In genomic region chrX:24918715-24919114, GRCh38 we compare ENCODE assay signal across 19 cellular contexts.
A peak's percentile ranks its signal among the peaks of the same experiment; 100 is the strongest.
DNase-seq lines count a peak whose midpoint lies in the region; TF ChIP-seq lines count a peak whose summit lies in the region.
"Had no signal": no experiment of that assay in that cellular context is flagged by ENCODE, and none has a peak within 500 bp of the region (broad histone marks: within the 10 kb centered on the region; RNA-seq: fewer than 3 reads in every experiment).

No MANE protein-coding gene starts in this region.

- H3K27ac Mint-ChIP-seq in endodermal cell (peak overlapping the region; percentile 62), progenitor cell of endocrine pancreas (no peak overlapping the region)
- no peak overlapping the region for H3K27ac Mint-ChIP-seq in activated T-cell treated with anti-CD3 and anti-CD28 coated beads, Interleukin-2, amount 50 U/mL, for 24 hours
- H3K27ac Mint-ChIP-seq: CD4-positive, alpha-beta T cell had no signal

- H3K9me3 Mint-ChIP-seq in endodermal cell, result no peaks in the 10 kb centered on the region
- H3K9me3 Mint-ChIP-seq in activated T-cell treated with anti-CD3 and anti-CD28 coated beads, Interleukin-2, amount 50 U/mL, for 24 hours, result no peaks in the 10 kb centered on the region
- no peaks in the 10 kb centered on the region for H3K9me3 Mint-ChIP-seq in progenitor cell of endocrine pancreas (ENCODE audit: low read depth)
- H3K9me3 Mint-ChIP-seq: CD4-positive, alpha-beta T cell had no signal

- H3K4me2 ChIP-seq in mesendoderm (ENCODE audit: low read length), result no peak overlapping the region
- H3K4me2 ChIP-seq: A549 had no signal

- H4K8ac ChIP-seq in mesendoderm (ENCODE audit: low read depth, low read length), result no peak overlapping the region

- no peaks in the 10 kb centered on the region for H3K36me3 Mint-ChIP-seq in endodermal cell (ENCODE audit: low read depth)
- peaks cover 31% of the 10 kb centered on the region for H3K36me3 Mint-ChIP-seq in activated T-cell treated with anti-CD3 and anti-CD28 coated beads, Interleukin-2, amount 50 U/mL, for 24 hours (ENCODE audit: low read depth)
- H3K36me3 Mint-ChIP-seq in progenitor cell of endocrine pancreas (ENCODE audit: insufficient read depth), result peaks cover 1% of the 10 kb centered on the region

- H3K56ac ChIP-seq in mesendoderm (ENCODE audit: low read length), result no peak overlapping the region

- H3K23ac ChIP-seq in mesendoderm (ENCODE audit: low read length), result no peak overlapping the region

- no peak overlapping the region for H2BK15ac ChIP-seq in mesendoderm (replicated peaks; ENCODE audit: low read depth)

- H3K79me1 ChIP-seq in mesendoderm (ENCODE audit: low read length), result no peaks in the 10 kb centered on the region

- H3K4me1 ChIP-seq in HUES64 (ENCODE audit: insufficient read depth, low read length) (peaks cover 8% of the 10 kb centered on the region; the same call in 1 of the 2 replicates), endodermal cell (ENCODE audit: control insufficient read depth, insufficient read depth, low read length) (no peaks in the 10 kb centered on the region), mesendoderm (ENCODE audit: control insufficient read depth, low read depth, low read length) (no peaks in the 10 kb centered on the region)

- no peak overlapping the region for H2BK5ac ChIP-seq in mesendoderm (ENCODE audit: low read length)

- WGBS in HUES64, result 31% methylated on average over 1 of the region's 3 CpGs
- WGBS in endodermal cell (ENCODE audit: insufficient coverage in 1 of 2, insufficient read length in 1 of 2), 2 experiments, result 43% methylated on average over 3 of the region's 3 CpGs; no CpG with 5 or more reads in 1 of the 2 experiments
- WGBS in mesendoderm (ENCODE audit: extremely low coverage, insufficient coverage, low lambda C conversion rate), result no CpG with 5 or more reads among the region's 3 CpGs

- H3K27me3 ChIP-seq in HUES64 (ENCODE audit: insufficient read depth, low read length) (no peaks in the 10 kb centered on the region), endodermal cell (ENCODE audit: control insufficient read depth, insufficient read depth, low read length, poor library complexity, severe bottlenecking) (no peaks in the 10 kb centered on the region), mesendoderm (ENCODE audit: insufficient read depth, low read length, poor library complexity) (no peaks in the 10 kb centered on the region)

- H3K27me3 Mint-ChIP-seq in endodermal cell (ENCODE audit: insufficient read depth), result no peaks in the 10 kb centered on the region
- H3K27me3 Mint-ChIP-seq in activated T-cell treated with anti-CD3 and anti-CD28 coated beads, Interleukin-2, amount 50 U/mL, for 24 hours, result peaks cover 7% of the 10 kb centered on the region
- no peaks in the 10 kb centered on the region for H3K27me3 Mint-ChIP-seq in progenitor cell of endocrine pancreas
- H3K27me3 Mint-ChIP-seq: CD4-positive, alpha-beta T cell had no signal

- H3K27ac ChIP-seq in HUES64 (ENCODE audit: low read depth, low read length) (no peak overlapping the region; the same call in 1 of the 2 replicates), endodermal cell (ENCODE audit: low read depth, low read length) (no peak overlapping the region), mesendoderm (ENCODE audit: low read depth, low read length) (no peak overlapping the region)
- H3K27ac ChIP-seq: 22Rv1, A549, C4-2B, GM23248 had no signal

- H3K4me3 Mint-ChIP-seq in endodermal cell (no peak overlapping the region), progenitor cell of endocrine pancreas (ENCODE audit: low read depth) (no peak overlapping the region)
- H3K4me3 Mint-ChIP-seq in activated T-cell treated with anti-CD3 and anti-CD28 coated beads, Interleukin-2, amount 50 U/mL, for 24 hours, result no peak overlapping the region
- H3K4me3 Mint-ChIP-seq: CD4-positive, alpha-beta T cell had no signal

- H3K4me1 Mint-ChIP-seq in endodermal cell (peaks cover 37% of the 10 kb centered on the region), progenitor cell of endocrine pancreas (ENCODE audit: low read depth) (peaks cover 18% of the 10 kb centered on the region)
- H3K4me1 Mint-ChIP-seq in activated T-cell treated with anti-CD3 and anti-CD28 coated beads, Interleukin-2, amount 50 U/mL, for 24 hours (ENCODE audit: low read depth), result peaks cover 12% of the 10 kb centered on the region

- no peak overlapping the region for H2AK5ac ChIP-seq in mesendoderm (ENCODE audit: low read length)

- no peak overlapping the region for H3K4me3 ChIP-seq in HUES64 (ENCODE audit: low read length)
- H3K4me3 ChIP-seq in endodermal cell (ENCODE audit: low read length), result no peak overlapping the region
- H3K4me3 ChIP-seq in mesendoderm (ENCODE audit: low read length), result no peak overlapping the region
- H3K4me3 ChIP-seq: A549, GM12878, GM23248, K562 had no signal

- H3K79me2 ChIP-seq in mesendoderm (ENCODE audit: control insufficient read depth, insufficient read depth, low read length), result no peaks in the 10 kb centered on the region

- H4K5ac ChIP-seq in mesendoderm (ENCODE audit: low read length), result no peak overlapping the region

- no peak overlapping the region for H2BK120ac ChIP-seq in mesendoderm (ENCODE audit: low read depth, low read length)

- no peak overlapping the region for H3K18ac ChIP-seq in mesendoderm (ENCODE audit: low read length)

- no peaks in the 10 kb centered on the region for H3K9me3 ChIP-seq in HUES64 (ENCODE audit: insufficient read depth, low read depth, low read length)
- H3K9me3 ChIP-seq in endodermal cell (ENCODE audit: control insufficient read depth, low read length), result no peaks in the 10 kb centered on the region
- H3K9me3 ChIP-seq: A549 had no signal

- TF ChIP-seq CTCF in endodermal cell (conservative IDR thresholded peaks at IDR 0.05) (no peak), progenitor cell of endocrine pancreas (IDR thresholded peaks at IDR 0.05; ENCODE audit: unreplicated experiment) (no peak)

- 0 out of 2 replicates have a peak overlapping the region, but pooled peaks have one; percentile 20 for H3K9ac ChIP-seq in HUES64 (ENCODE audit: low read depth, low read length)
- no peak overlapping the region for H3K9ac ChIP-seq in endodermal cell (ENCODE audit: extremely low read depth, low read length, poor library complexity, severe bottlenecking)
- H3K9ac ChIP-seq in mesendoderm (ENCODE audit: low read length), result no peak overlapping the region
- H3K9ac ChIP-seq: GM23248 had no signal

- no peaks in the 10 kb centered on the region for H3K36me3 ChIP-seq in HUES64 (ENCODE audit: insufficient read depth, low read length)
- no peaks in the 10 kb centered on the region for H3K36me3 ChIP-seq in endodermal cell (ENCODE audit: control insufficient read depth, insufficient read depth, low read length)
- H3K36me3 ChIP-seq in mesendoderm (ENCODE audit: control insufficient read depth, insufficient read depth, low read length), result no peaks in the 10 kb centered on the region

- peak; percentile 18 for DNase-seq in ELF-1 (ENCODE audit: low read depth, low spot score)
- DNase-seq in endodermal cell, result peak; percentile 46
- DNase-seq in mesendoderm, result peak; percentile 68
- DNase-seq in mesenteric fat pad (ENCODE audit: low spot score), result no peak
- DNase-seq in activated T-cell treated with anti-CD3 and anti-CD28 coated beads, Interleukin-2, amount 50 U/mL, for 24 hours, result no peak
- DNase-seq in progenitor cell of endocrine pancreas (ENCODE audit: low spot score, unreplicated experiment), result no peak
- DNase-seq: AML-193; CD4-positive, alpha-beta T cell; DMS153; DMS79; GF-D8; GM23248; IMR-90 had no signal

- H3K4ac ChIP-seq in mesendoderm (ENCODE audit: low read depth, low read length), result no peak overlapping the region

Comparison
In these comparisons a context has a peak if more than half of its experiments do, and no peak if none do; other contexts are left out.
1. DNase-seq: peak in ELF-1 (single experiment), endodermal cell (single experiment) and mesendoderm (single experiment); none in mesenteric fat pad (single experiment), activated T-cell treated with anti-CD3 and anti-CD28 coated beads, Interleukin-2, amount 50 U/mL, for 24 hours (single experiment) and progenitor cell of endocrine pancreas (single experiment).